ENCODE assay signal across 1 cellular context in the genomic region with DNA sequence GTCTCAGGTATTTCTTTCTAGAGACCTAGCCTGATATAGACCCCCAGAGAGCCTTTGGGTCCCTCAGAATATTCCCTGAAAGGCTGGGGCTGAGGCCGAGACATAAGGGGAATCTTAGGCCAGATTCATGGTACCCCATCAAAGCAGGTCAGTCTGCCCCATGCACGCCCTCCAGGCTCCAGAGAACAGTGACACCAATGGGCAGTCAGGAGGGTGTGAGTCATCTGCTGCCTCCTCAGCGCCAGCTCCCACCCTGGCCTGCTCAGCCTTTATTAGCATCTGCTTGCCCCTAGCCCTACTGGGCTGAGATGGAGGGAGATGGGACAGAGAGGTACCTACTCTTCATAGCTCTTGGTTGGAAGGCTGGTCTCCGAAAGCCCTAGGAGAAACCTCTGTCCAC.
A peak's percentile ranks its signal among the peaks of the same experiment; 100 is the strongest.
TF ChIP-seq lines count a peak whose summit lies in the region.

No MANE protein-coding gene starts in this region.

TF ChIP-seq in HepG2, 621 proteins besides CTCF, POLR2A, EP300 and RAD21:
- peak; percentile 62 for TF ChIP-seq FOSL2 (CRISPR knock-in tag; IDR thresholded peaks at IDR 0.05)
- TF ChIP-seq ZFP41 (CRISPR knock-in tag; IDR thresholded peaks at IDR 0.05; ENCODE audit: borderline replicate concordance): no peak
- TF ChIP-seq JARID2 (CRISPR knock-in tag; IDR thresholded peaks at IDR 0.05; ENCODE audit: insufficient replicate concordance): no peak
